Comparison of ENCODE assay signal across 8 cellular contexts in the genomic region with DNA sequence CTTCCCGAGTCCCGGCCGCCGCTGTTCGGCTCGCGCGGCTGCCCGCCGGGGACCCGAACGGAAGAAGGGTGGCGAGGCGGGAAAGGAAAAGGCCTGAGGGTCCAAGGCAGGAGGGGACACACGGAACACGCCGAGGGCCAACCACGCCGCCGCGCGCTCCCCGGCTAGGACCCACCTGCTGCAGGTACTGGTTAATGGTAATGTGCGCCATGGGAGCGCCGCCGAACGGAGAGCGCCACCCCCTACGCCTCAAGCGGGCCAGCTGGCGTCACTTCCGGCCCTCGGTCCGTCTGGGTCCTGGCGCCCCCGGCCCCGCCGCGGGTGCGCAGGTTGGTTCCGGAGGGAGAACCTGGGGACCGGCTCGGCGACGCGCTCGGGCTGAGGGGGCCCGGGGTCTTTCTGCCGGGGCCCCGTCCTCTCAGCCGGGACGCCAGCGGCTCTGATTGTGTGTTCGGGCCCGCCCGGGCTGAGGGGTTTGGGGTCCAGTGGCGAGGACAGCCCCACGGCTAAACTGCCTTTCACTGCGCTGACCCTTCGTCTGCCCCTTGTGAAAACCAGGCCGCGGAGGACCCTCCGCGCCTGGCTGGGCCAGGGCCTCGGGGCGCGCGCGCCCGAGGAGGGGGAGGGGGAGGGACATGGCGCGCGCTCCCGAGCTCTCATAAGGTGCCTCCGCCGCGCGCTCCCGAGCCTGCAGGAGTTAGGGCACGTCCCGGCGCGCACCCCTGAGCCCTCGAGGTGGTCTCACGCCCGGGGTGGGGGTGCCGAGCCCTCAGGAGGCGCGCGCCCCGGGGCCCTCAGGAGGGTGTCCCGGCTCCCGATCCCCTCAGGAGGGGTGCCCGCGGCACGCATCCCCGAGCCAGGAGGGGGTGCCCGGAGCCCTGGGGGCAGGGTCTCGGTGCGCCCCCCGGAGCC. TPM values are rescaled to one million over a fixed set of nuclear protein-coding genes. Genes with fewer than 3 reads are reported as not detected.
DNase-seq lines count a peak whose midpoint lies in the region; ATAC-seq and TF ChIP-seq lines count a peak whose summit lies in the region.

A gene (minus strand): TSS at position 246 of the 912 bp plus-strand sequence. CDS start 35 bp downstream, at position 211.

- H3K27me3 ChIP-seq in H7 (ENCODE audit: control insufficient read depth, insufficient read depth, low read length): no peaks in the 10 kb centered on the region
- no peaks in the 10 kb centered on the region for H3K27me3 ChIP-seq in MG63
- no peaks in the 10 kb centered on the region for H3K27me3 ChIP-seq in SJCRH30
- no peaks in the 10 kb centered on the region for H3K27me3 ChIP-seq in foreskin keratinocyte
- H3K27me3 ChIP-seq in neuron (ENCODE audit: insufficient read depth, low read length): no peaks in the 10 kb centered on the region
- H3K27me3 ChIP-seq in subcutaneous abdominal adipose tissue (ENCODE audit: control insufficient read depth in 5 of 5, insufficient read depth in 4 of 5, low read length in 5 of 5): no peaks in the 10 kb centered on the region

- H3K9ac ChIP-seq in ES-I3 (ENCODE audit: low read depth, low read length) (peak within 1 kb of the TSS; percentile 86), subcutaneous abdominal adipose tissue (ENCODE audit: low read length in 5 of 5) (peak within 1 kb of the TSS; percentile 84 to 95 (median 94))

- ATAC-seq in foreskin keratinocyte: peak; percentile 68

- peaks cover 27% of the 10 kb centered on the region for H3K4me1 ChIP-seq in ES-I3 (ENCODE audit: insufficient read depth, low read length)
- H3K4me1 ChIP-seq in SJCRH30: peaks cover 7% of the 10 kb centered on the region; the same call in 1 of the 2 replicates
- peaks cover 19% of the 10 kb centered on the region for H3K4me1 ChIP-seq in foreskin keratinocyte
- peaks cover 26% of the 10 kb centered on the region for H3K4me1 ChIP-seq in neuron (ENCODE audit: insufficient read depth, low read length)
- peaks cover 3 to 35% (median 29%) of the 10 kb centered on the region in 5 donors for H3K4me1 ChIP-seq in subcutaneous abdominal adipose tissue (ENCODE audit: control insufficient read depth in 5 of 5, insufficient read depth in 5 of 5, low read length in 5 of 5)

- peaks cover 14% of the 10 kb centered on the region for H3K36me3 ChIP-seq in ES-I3 (ENCODE audit: insufficient read depth, low read length)
- peaks cover 5% of the 10 kb centered on the region for H3K36me3 ChIP-seq in H7 (replicated peaks; ENCODE audit: control insufficient read depth, insufficient read depth, low read length)
- H3K36me3 ChIP-seq in MG63: peaks cover 65% of the 10 kb centered on the region
- peaks cover 8% of the 10 kb centered on the region for H3K36me3 ChIP-seq in SJCRH30
- H3K36me3 ChIP-seq in neuron (ENCODE audit: insufficient read depth, low read length): peaks cover 30% of the 10 kb centered on the region
- H3K36me3 ChIP-seq in subcutaneous abdominal adipose tissue (ENCODE audit: control insufficient read depth in 5 of 5, insufficient read depth in 5 of 5, low read length in 5 of 5): peaks cover 0 to 14% (median 11%) of the 10 kb centered on the region in 5 donors

- H3K9me3 ChIP-seq in ES-I3 (ENCODE audit: control insufficient read depth, insufficient read depth, low read length) (no peaks in the 10 kb centered on the region), MG63 (no peaks in the 10 kb centered on the region), SJCRH30 (replicated peaks) (no peaks in the 10 kb centered on the region), neuron (ENCODE audit: low read length) (peaks cover 2% of the 10 kb centered on the region), subcutaneous abdominal adipose tissue (ENCODE audit: control insufficient read depth in 5 of 5, low read length in 5 of 5) (no peaks in the 10 kb centered on the region)

- no peak for TF ChIP-seq CTCF in foreskin keratinocyte (conservative IDR thresholded peaks at IDR 0.05)

- peak within 1 kb of the TSS; percentile 91 for H3K4me3 ChIP-seq in H7 (ENCODE audit: insufficient read depth, low read depth, low read length)
- peak within 1 kb of the TSS; percentile 96 for H3K4me3 ChIP-seq in MG63
- peak within 1 kb of the TSS; percentile 91 for H3K4me3 ChIP-seq in SJCRH30
- H3K4me3 ChIP-seq in neuron (ENCODE audit: low read length): peak within 1 kb of the TSS; percentile 95
- peak within 1 kb of the TSS; percentile 61 to 96 (median 89) for H3K4me3 ChIP-seq in subcutaneous abdominal adipose tissue (ENCODE audit: low read depth in 1 of 5, low read length in 5 of 5)

- H3K27ac ChIP-seq in SJCRH30: peak within 1 kb of the TSS; percentile 94
- peak within 1 kb of the TSS; percentile 92 for H3K27ac ChIP-seq in foreskin keratinocyte
- H3K27ac ChIP-seq in subcutaneous abdominal adipose tissue (ENCODE audit: low read depth, low read length): peak within 1 kb of the TSS; percentile 96

- peak within 1 kb of the TSS; percentile 97 for H2AFZ ChIP-seq in neuron (ENCODE audit: low read depth, low read length)

- peak; percentile 98 for DNase-seq in H7
- peak; percentile 88 for DNase-seq in MG63
- DNase-seq in SJCRH30: peak; percentile 88 to 91
- DNase-seq in activated gamma-delta T cell treated with anti-CD3 and anti-CD28 coated beads, Interleukin-2, amount 50 U/mL, for 16 hours (ENCODE audit: low read depth): peak; percentile 86
- DNase-seq in foreskin keratinocyte: peak; percentile 69 to 84

RNA-seq across cellular contexts. Expression of the gene that starts here (rescaled TPM):
- 73.6 and 82.1 TPM in 2 replicates for total RNA-seq in H7 (2014; rRNA removed; shearing (Covaris generic))
- 74.5 and 106 TPM in 2 replicates for total RNA-seq in MG63 (2014; rRNA removed; shearing (Covaris generic); ENCODE audit: low replicate concordance)
- total RNA-seq in SJCRH30 (2014; rRNA removed; shearing (Covaris generic)): 59.5 and 64.6 TPM in 2 replicates
- 40.4 and 41.7 TPM in 2 replicates for total RNA-seq in foreskin keratinocyte
- polyA plus RNA-seq in foreskin keratinocyte: 29.1 and 32.9 TPM in 2 replicates

Comparison
In these comparisons a context has a peak if more than half of its experiments do, and no peak if none do; other contexts are left out.
1. Peak in every context shown above with its lines: DNase-seq, ATAC-seq, H3K4me3 ChIP-seq and H3K27ac ChIP-seq.